Comparison of ENCODE assay signal across 9 cellular contexts in genomic region chr1:31295874-31296485, GRCh38. TPM values are rescaled to one million over a fixed set of nuclear protein-coding genes. Genes with fewer than 3 reads are reported as not detected.
DNase-seq lines count a peak whose midpoint lies in the region; ATAC-seq, FAIRE-seq and TF ChIP-seq lines count a peak whose summit lies in the region.
"Had no signal": no experiment of that assay in that cellular context is flagged by ENCODE, and none has a peak within 500 bp of the region (broad histone marks: within the 10 kb centered on the region; RNA-seq: fewer than 3 reads in every experiment).

No MANE protein-coding gene starts in this region.

- BruUV-seq in K562 (replicated peaks; lab: Mats Ljungman, UMichigan), result TSS peak; percentile 69

- TF ChIP-seq POLR2A in K562 (conservative IDR thresholded peaks at IDR 0.05), result no peak
- no peak for TF ChIP-seq POLR2A in right lobe of liver (IDR thresholded peaks at IDR 0.05)
- no peak for TF ChIP-seq POLR2A in upper lobe of left lung (IDR thresholded peaks at IDR 0.05)

- TF ChIP-seq CTCF in K562 (IDR thresholded peaks at IDR 0.05 in 2 of 3, conservative IDR thresholded peaks at IDR 0.05 in 1 of 3; ENCODE audit: insufficient read depth in 2 of 3, low read depth in 1 of 3, low read length in 3 of 3) (no peak), right lobe of liver (IDR thresholded peaks at IDR 0.05) (no peak), upper lobe of left lung (IDR thresholded peaks at IDR 0.05) (no peak)

- H3K9ac ChIP-seq in K562 (ENCODE audit: insufficient read depth in 1 of 2, low read depth in 2 of 2, low read length in 2 of 2), result peak overlapping the region; percentile 98 to 100

- H3K27ac ChIP-seq in K562 (ENCODE audit: extremely low read depth, low read depth, low read length) (peak overlapping the region; percentile 91), right lobe of liver (peak overlapping the region; percentile 32 to 73 (median 65)), upper lobe of left lung (peak overlapping the region; percentile 89 to 94 (median 91))

- H3K36me3 ChIP-seq in K562 (ENCODE audit: control insufficient read depth, insufficient read depth, low read length) (peaks cover 53% of the 10 kb centered on the region), right lobe of liver (peaks cover 0 to 24% (median 7%) of the 10 kb centered on the region in 4 donors), upper lobe of left lung (peaks cover 5 to 32% (median 21%) of the 10 kb centered on the region in 4 donors)

- WGBS in K562 (ENCODE audit: insufficient coverage, low coverage, missing lambda C conversion rate), result under 1% methylated on average over 17 of the region's 17 CpGs
- 18% methylated on average over 17 of the region's 17 CpGs for WGBS in right lobe of liver (ENCODE audit: insufficient coverage, low coverage, low lambda C conversion rate, missing lambda C conversion rate)
- 17 to 25% methylated on average over 10 to 17 of the region's 17 CpGs for WGBS in upper lobe of left lung, 2 donors

- DNase-seq in NCI-H1092 (lab: John Stamatoyannopoulos, UW) (peak; percentile 42), NCI-H1092 treated with DMSO at 0.1 percent for 48 hours (lab: John Stamatoyannopoulos, UW) (no peak), K562 (ENCODE audit: extremely low read depth in 1 of 4, low spot score in 3 of 4) (peak in 1 of 4 experiments; percentile 7), right lobe of liver (no peak), upper lobe of left lung (no peak), G401 (ENCODE audit: low spot score) (no peak), NCI-H748 treated with DMSO at 0.1 percent for 48 hours (lab: John Stamatoyannopoulos, UW) (no peak), HCEC 1CT (no peak)

- no peaks in the 10 kb centered on the region for H3K9me1 ChIP-seq in K562 (ENCODE audit: control insufficient read depth, insufficient read depth, low read length)

- H4K20me1 ChIP-seq in K562 (replicated peaks; ENCODE audit: control insufficient read depth, insufficient read depth, low read length), result no peaks in the 10 kb centered on the region; the same call in 1 of the 2 replicates

- in situ Hi-C loops in K562 (cut with MboI), result no loop called here
- in situ Hi-C loops in G401 (cut with HindIII; ENCODE audit: low sequenced_read_pairs), result no loop called here

- H3K27me3 ChIP-seq in K562 (ENCODE audit: control insufficient read depth in 2 of 2, insufficient read depth in 2 of 2, low read length in 2 of 2) (no peaks in the 10 kb centered on the region), right lobe of liver (no peaks in the 10 kb centered on the region), upper lobe of left lung (no peaks in the 10 kb centered on the region)

- peaks cover 5 to 17% of the 10 kb centered on the region in 2 experiments for H3K4me1 ChIP-seq in K562 (replicated peaks in 1 of 2; ENCODE audit: control insufficient read depth in 2 of 2, insufficient read depth in 2 of 2, low read length in 2 of 2)
- peaks cover 0 to 12% (median 3%) of the 10 kb centered on the region in 4 donors for H3K4me1 ChIP-seq in right lobe of liver
- H3K4me1 ChIP-seq in upper lobe of left lung, result peaks cover 15 to 38% (median 24%) of the 10 kb centered on the region in 4 donors

- no peak for ATAC-seq in K562
- ATAC-seq in right lobe of liver, result peak in 2 of 4 donors; percentile 2 to 3
- ATAC-seq in upper lobe of left lung (ENCODE audit: low FRiP score in 2 of 2), result no peak

- H3K9me3 ChIP-seq in K562 (replicated peaks; ENCODE audit: control insufficient read depth, insufficient read depth, low read depth, low read length) (no peaks in the 10 kb centered on the region), right lobe of liver (no peaks in the 10 kb centered on the region), upper lobe of left lung (no peaks in the 10 kb centered on the region)

- CTCF ChIA-PET in K562 (lab: Yijun Ruan, JAX; ENCODE audit: low intra/inter-chr PET ratio), result no interaction called here

- peak overlapping the region; percentile 91 for H3K4me2 ChIP-seq in K562 (ENCODE audit: insufficient read depth, low read length)

- FAIRE-seq in K562 (lab: Jason Lieb, UNC), result no peak

- H3K4me3 ChIP-seq in K562 (peak overlapping the region; percentile 80), right lobe of liver (peak overlapping the region; percentile 89 to 96 (median 89)), upper lobe of left lung (peak overlapping the region; percentile 70 to 91 (median 84))

- intact Hi-C loops in K562 (cut with micrococcal nuclease) (no loop called here), right lobe of liver (cut with DNase I) (no loop called here)

- H2AFZ ChIP-seq in K562 (ENCODE audit: low read depth, low read length), result peak overlapping the region; percentile 89

- no peak for TF ChIP-seq EP300 in K562 (IDR thresholded peaks at IDR 0.05; ENCODE audit: low read length)
- no peak for TF ChIP-seq EP300 in upper lobe of left lung (IDR thresholded peaks at IDR 0.05)

- H3K79me2 ChIP-seq in K562 (ENCODE audit: control insufficient read depth, insufficient read depth, low read length), result peaks cover 89% of the 10 kb centered on the region

- TF ChIP-seq RAD21 in K562 (CRISPR knock-in tag; conservative IDR thresholded peaks at IDR 0.05 in 1 of 2, IDR thresholded peaks at IDR 0.05 in 1 of 2), result no peak; a peak in 1 of 4 replicates

- POLR2A ChIA-PET in K562 (lab: Yijun Ruan, JAX), result interaction anchor here (0.9 to 3.3 kb wide), 14 partner anchors 9 to 232 kb away, joined by 3 to 25 read pairs (median 5); no protein-coding TSS in a partner anchor

RNA-seq across cellular contexts. Expression of gene SNRNP40, which starts 0.6 kb away (rescaled TPM):
- 175 and 251 TPM in 2 replicates for total RNA-seq in K562 (2011; cell fraction: chromatin; rRNA removed; ENCODE audit: low replicate concordance)
- total RNA-seq in K562 (2011; cell fraction: nucleolus; rRNA removed), result 114 and 139 TPM in 2 replicates
- total RNA-seq in K562 (2011; cell fraction: nucleoplasm; rRNA removed), result 164 and 175 TPM in 2 replicates
- 278 and 343 TPM in 2 replicates for total RNA-seq in K562 (2014; rRNA removed)
- total RNA-seq in K562 (2014; rRNA removed; fragmentation: Illumina TruSeq; extraction: Trizol), result 198 and 205 TPM in 2 replicates
- 192 and 193 TPM in 2 replicates for total RNA-seq in K562 (2015; rRNA removed; fragmentation: Illumina TruSeq; extraction: Trizol)
- total RNA-seq in K562 (2021), result 163 and 164 TPM in 2 replicates
- polyA plus RNA-seq in K562 (2011; rRNA removed), result 184 and 230 TPM in 2 replicates
- 182 and 183 TPM in 2 replicates for polyA plus RNA-seq in K562 (2011; cell fraction: cytosol; rRNA removed)
- polyA plus RNA-seq in K562 (2011; cell fraction: nucleus; rRNA removed), result 113 and 118 TPM in 2 replicates
- polyA plus RNA-seq in K562 (2012), result 80.7 and 123 TPM in 2 replicates
- polyA plus RNA-seq in K562 (2014; fragmentation: Illumina TruSeq; extraction: Trizol), result 147 and 155 TPM in 2 replicates
- 10 to 100 TPM; 48.7 to 58.0 TPM for polyA plus RNA-seq in K562 (2014; fragmentation: Nextera tagmentation; extraction: Ambion mirVana)
- polyA plus RNA-seq in K562 (2014; rRNA removed), result 158 and 209 TPM in 2 replicates
- polyA minus RNA-seq in K562 (2011; rRNA and poly(A)+ RNA removed), result 305 and 349 TPM in 2 replicates
- 133 and 157 TPM in 2 replicates for polyA minus RNA-seq in K562 (2011; cell fraction: cytosol; rRNA and poly(A)+ RNA removed)
- 58.4 and 89.9 TPM in 2 replicates for polyA minus RNA-seq in K562 (2011; cell fraction: nucleus; rRNA and poly(A)+ RNA removed)
- total RNA-seq in right lobe of liver, result 10 to 100 TPM; 12.2 to 18.9 (median 14.9) TPM
- total RNA-seq in upper lobe of left lung, result 10 to 100 TPM; 19.4 to 58.7 (median 44.1) TPM
- total RNA-seq in G401 (2014; rRNA removed; shearing (Covaris generic)), result 269 and 326 TPM in 2 replicates

RNA-seq across cellular contexts. Expression of gene ZCCHC17, which starts 0.9 kb away (rescaled TPM):
- total RNA-seq in K562 (2011; cell fraction: chromatin; rRNA removed; ENCODE audit: low replicate concordance), result 27.0 and 34.0 TPM in 2 replicates
- 19.2 and 20.9 TPM in 2 replicates for total RNA-seq in K562 (2011; cell fraction: nucleolus; rRNA removed)
- total RNA-seq in K562 (2011; cell fraction: nucleoplasm; rRNA removed), result 24.3 and 31.5 TPM in 2 replicates
- total RNA-seq in K562 (2014; rRNA removed) (49.7 and 52.9 TPM in 2 replicates), K562 (2014; rRNA removed; fragmentation: Illumina TruSeq; extraction: Trizol) (74.7 and 89.2 TPM in 2 replicates), K562 (2015; rRNA removed; fragmentation: Illumina TruSeq; extraction: Trizol) (72.4 and 74.2 TPM in 2 replicates), K562 (2021) (46.9 and 49.2 TPM in 2 replicates), right lobe of liver (1 to 10 TPM; 6.3 to 9.9 (median 7.3) TPM), upper lobe of left lung (10 to 100 TPM in 5 of 6 donors, 1 to 10 TPM in 1; 4.3 to 19.9 (median 17.8) TPM)
- polyA plus RNA-seq in K562 (2011; rRNA removed) (81.2 and 87.8 TPM in 2 replicates), K562 (2014; fragmentation: Illumina TruSeq; extraction: Trizol) (82.4 and 96.7 TPM in 2 replicates), K562 (2014; fragmentation: Nextera tagmentation; extraction: Ambion mirVana) (100 to 1,000 TPM; 104 to 150 TPM), K562 (2014; rRNA removed) (58.2 and 63.7 TPM in 2 replicates)
- polyA plus RNA-seq in K562 (2011; cell fraction: cytosol; rRNA removed), result 40.2 and 52.3 TPM in 2 replicates
- polyA plus RNA-seq in K562 (2011; cell fraction: nucleus; rRNA removed), result 18.2 and 30.1 TPM in 2 replicates
- 45.0 and 64.6 TPM in 2 replicates for polyA plus RNA-seq in K562 (2012)
- 52.2 and 53.3 TPM in 2 replicates for polyA minus RNA-seq in K562 (2011; rRNA and poly(A)+ RNA removed)
- 12.5 and 17.4 TPM in 2 replicates for polyA minus RNA-seq in K562 (2011; cell fraction: cytosol; rRNA and poly(A)+ RNA removed)
- 7.3 and 15.4 TPM in 2 replicates for polyA minus RNA-seq in K562 (2011; cell fraction: nucleus; rRNA and poly(A)+ RNA removed)
- total RNA-seq in G401 (2014; rRNA removed; shearing (Covaris generic)), result 70.6 and 83.8 TPM in 2 replicates

RNA-seq across cellular contexts. Expression of gene NKAIN1, which starts 56.3 kb away (rescaled TPM):
- 0.12 TPM in 1 of 2 replicates, not detected in the other for total RNA-seq in K562 (2011; cell fraction: chromatin; rRNA removed; ENCODE audit: low replicate concordance)
- total RNA-seq in K562 (2011; cell fraction: nucleolus; rRNA removed), result 0.17 TPM in 1 of 2 replicates, not detected in the other
- not detected in 2 replicates for total RNA-seq in K562 (2011; cell fraction: nucleoplasm; rRNA removed)
- 0.05 TPM in 1 of 2 replicates, not detected in the other for total RNA-seq in K562 (2014; rRNA removed)
- total RNA-seq in K562 (2014; rRNA removed; fragmentation: Illumina TruSeq; extraction: Trizol), result not detected in 2 replicates
- 0.08 TPM in 1 of 2 replicates, not detected in the other for total RNA-seq in K562 (2015; rRNA removed; fragmentation: Illumina TruSeq; extraction: Trizol)
- total RNA-seq in K562 (2021), result 0.22 TPM in 1 of 2 replicates, not detected in the other
- 0.04 TPM in 2 replicates for polyA plus RNA-seq in K562 (2011; rRNA removed)
- polyA plus RNA-seq in K562 (2011; cell fraction: cytosol; rRNA removed), result 0.04 and 0.06 TPM in 2 replicates
- polyA plus RNA-seq in K562 (2011; cell fraction: nucleus; rRNA removed), result not detected in 2 replicates
- 0.06 and 0.08 TPM in 2 replicates for polyA plus RNA-seq in K562 (2012)
- polyA plus RNA-seq in K562 (2014; fragmentation: Illumina TruSeq; extraction: Trizol), result 0.07 and 0.13 TPM in 2 replicates
- polyA plus RNA-seq in K562 (2014; fragmentation: Nextera tagmentation; extraction: Ambion mirVana), result under 1 TPM in 1 of 2 experiments, not detected in 1; 0.03 TPM
- 0.04 TPM in 1 of 2 replicates, not detected in the other for polyA plus RNA-seq in K562 (2014; rRNA removed)
- not detected in 2 replicates for polyA minus RNA-seq in K562 (2011; rRNA and poly(A)+ RNA removed)
- not detected in 2 replicates for polyA minus RNA-seq in K562 (2011; cell fraction: cytosol; rRNA and poly(A)+ RNA removed)
- polyA minus RNA-seq in K562 (2011; cell fraction: nucleus; rRNA and poly(A)+ RNA removed), result 0.13 TPM in 1 of 2 replicates, not detected in the other
- total RNA-seq in right lobe of liver, result not detected
- total RNA-seq in upper lobe of left lung, result under 1 TPM in 2 of 6 donors, not detected in 4; 0.13 to 0.31 TPM
- total RNA-seq in G401 (2014; rRNA removed; shearing (Covaris generic)), result 3.6 and 9.2 TPM in 2 replicates
- total RNA-seq: T-helper 1 cell treated with Interleukin-12 subunit alpha and Interleukin-12 subunit beta and Interleukin-4 antibody, amounts not matched to agents 30 ng/mL and 1 ng/mL, for 36 hours had no signal
